Comparison of ENCODE assay signal across 9 cellular contexts in genomic region chr1:157691285-157691920, GRCh38. TPM values are rescaled to one million over a fixed set of nuclear protein-coding genes. Genes with fewer than 3 reads are reported as not detected.
DNase-seq lines count a peak whose midpoint lies in the region; ATAC-seq, FAIRE-seq and TF ChIP-seq lines count a peak whose summit lies in the region.
"Had no signal": no experiment of that assay in that cellular context is flagged by ENCODE, and none has a peak within 500 bp of the region (broad histone marks: within the 10 kb centered on the region; RNA-seq: fewer than 3 reads in every experiment).

No MANE protein-coding gene starts in this region.

- 37 to 43% (median 39%) methylated on average over 5 of the region's 5 CpGs for whole genome bisulfite sequencing in small intestine, 3 donors

- H3K9me3 ChIP-seq in PC-3 (ENCODE audit: low read length), result no peaks in the 10 kb centered on the region
- H3K9me3 ChIP-seq in small intestine (ENCODE audit: control insufficient read depth, low read depth), result no peaks in the 10 kb centered on the region

- no peaks in the 10 kb centered on the region for H3K9me2 ChIP-seq in PC-3 (replicated peaks; ENCODE audit: low read length)

- H3K9ac ChIP-seq in PC-3 (ENCODE audit: low read length), result no peak overlapping the region

- POLR2A ChIA-PET in PC-3 (lab: Charles Lee; ENCODE audit: unreplicated experiment), result no interaction called here

- H3K4me1 ChIP-seq in PC-3 (ENCODE audit: insufficient read depth, low read length), result no peaks in the 10 kb centered on the region
- no peaks in the 10 kb centered on the region for H3K4me1 ChIP-seq in small intestine (ENCODE audit: control insufficient read depth in 2 of 2, insufficient read depth in 1 of 2, low read depth in 1 of 2, low read length in 1 of 2)

- H3F3A ChIP-seq in PC-3 (ENCODE audit: low read length, unreplicated experiment), result no peaks in the 10 kb centered on the region

- H3K4me3 ChIP-seq in PC-3 (ENCODE audit: low read length) (no peak overlapping the region), fibroblast of pulmonary artery (replicated peaks; ENCODE audit: low read depth, low read length) (no peak overlapping the region), small intestine (ENCODE audit: low read depth in 1 of 2, low read length in 2 of 2) (no peak overlapping the region)

- peak; percentile 80 for TF ChIP-seq CTCF in PC-3 (conservative IDR thresholded peaks at IDR 0.05; ENCODE audit: low read depth, low read length)
- peak; percentile 56 for TF ChIP-seq CTCF in fibroblast of pulmonary artery (IDR thresholded peaks at IDR 0.05; ENCODE audit: low read length, missing control alignments)

- no peaks in the 10 kb centered on the region for H3K36me3 ChIP-seq in PC-3 (ENCODE audit: low read depth, low read length)
- H3K36me3 ChIP-seq in small intestine (ENCODE audit: control insufficient read depth in 2 of 2, insufficient read depth in 2 of 2, low read length in 2 of 2), result no peaks in the 10 kb centered on the region

- H3K27me3 ChIP-seq in PC-3 (ENCODE audit: low read length) (peaks cover 12% of the 10 kb centered on the region; the same call in 1 of the 2 replicates), small intestine (ENCODE audit: control insufficient read depth in 2 of 2, insufficient read depth in 2 of 2, low read length in 2 of 2) (no peaks in the 10 kb centered on the region)

- CTCF ChIA-PET in PC-3 (lab: Charles Lee), result interaction anchor here (0.6 to 1.7 kb wide), 2 partner anchors 111 to 114 kb away, joined by 3 to 9 read pairs; no protein-coding TSS in a partner anchor

- ATAC-seq in PC-3 (peak; percentile 80), HG03354 (IDR thresholded peaks at IDR 0.05; ENCODE audit: poor library complexity, severe bottlenecking, unreplicated experiment) (no peak), HG02870 (IDR thresholded peaks at IDR 0.05; ENCODE audit: unreplicated experiment) (no peak)

- BruUV-seq in PC-3 (replicated peaks; lab: Mats Ljungman, UMichigan), result no TSS peak

- H4K20me1 ChIP-seq in PC-3 (ENCODE audit: low read length), result no peaks in the 10 kb centered on the region

- intact Hi-C loops in PC-3 (cut with micrococcal nuclease), result loop anchor here (1.0 to 5.0 kb wide), 2 partner anchors 111 to 319 kb away; no protein-coding TSS in a partner anchor

- H3K27ac ChIP-seq in PC-3 (ENCODE audit: low read length) (no peak overlapping the region), small intestine (ENCODE audit: low read depth in 1 of 2, low read length in 1 of 2) (no peak overlapping the region)

- FAIRE-seq in GM19239 (lab: Jason Lieb, UNC) (peak; percentile 91), small intestine (lab: Jason Lieb, UNC) (no peak)
- FAIRE-seq: frontal cortex had no signal

- H3K79me2 ChIP-seq in PC-3 (ENCODE audit: low read length), result no peaks in the 10 kb centered on the region

- H2AFZ ChIP-seq in PC-3 (ENCODE audit: low read length), result no peak overlapping the region

- no peak overlapping the region for H3K4me2 ChIP-seq in PC-3 (ENCODE audit: low read length)

- DNase-seq in AML-193 (lab: John Stamatoyannopoulos, UW) (peak; percentile 9 to 29), GM19239 (ENCODE audit: insufficient read length, low spot score) (peak; percentile 17), PC-3 (peak; percentile 62), fibroblast of pulmonary artery (ENCODE audit: low read depth) (peak; percentile 23), small intestine (peak; percentile 25), DMS79 treated with DMSO at 0.1 percent for 48 hours (lab: John Stamatoyannopoulos, UW) (no peak)

RNA-seq across cellular contexts. Expression of gene FCRL3, which starts 9.2 kb away (rescaled TPM):
- total RNA-seq in PC-3 (2014; rRNA removed), result not detected in 2 replicates
- under 1 TPM in 2 of 3 donors, not detected in 1; 0.27 to 0.48 TPM for polyA plus RNA-seq in small intestine
